ENCODE assay signal across 7 cellular contexts in the genomic region with DNA sequence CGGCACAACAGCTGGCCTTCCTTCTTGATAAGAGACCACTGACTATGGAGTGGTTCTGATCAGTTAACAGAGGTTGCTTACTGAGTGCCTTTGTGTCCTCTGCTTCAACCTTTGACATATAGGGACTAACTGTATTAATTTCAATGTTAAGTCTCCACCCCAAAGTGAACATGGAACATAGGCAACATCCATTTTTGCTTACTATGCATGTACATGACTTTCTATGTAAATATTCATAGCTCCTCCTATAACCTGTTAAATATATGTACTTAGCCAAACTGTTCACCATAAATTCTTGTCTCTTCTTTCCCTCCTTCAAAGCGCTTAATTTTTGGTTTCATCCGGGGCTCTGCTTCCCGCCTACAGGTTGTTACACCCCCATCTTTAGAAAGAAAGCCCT.
"Had no signal": no experiment of that assay in that cellular context is flagged by ENCODE, and none has a peak within 500 bp of the region (broad histone marks: within the 10 kb centered on the region; RNA-seq: fewer than 3 reads in every experiment).

No MANE protein-coding gene starts in this region.

- FAIRE-seq: H1, H54, HTR-8/SVneo had no signal

- DNase-seq: H9, HCEC 1CT, KBM-7 had no signal

- ATAC-seq: GM23338 had no signal

- H2AFZ ChIP-seq: GM23338 had no signal

- H3K4me2 ChIP-seq: GM23338 had no signal

- H3K4me3 ChIP-seq: GM23338 had no signal
